16 cellular contexts compared by ENCODE assay signal in the genomic region with DNA sequence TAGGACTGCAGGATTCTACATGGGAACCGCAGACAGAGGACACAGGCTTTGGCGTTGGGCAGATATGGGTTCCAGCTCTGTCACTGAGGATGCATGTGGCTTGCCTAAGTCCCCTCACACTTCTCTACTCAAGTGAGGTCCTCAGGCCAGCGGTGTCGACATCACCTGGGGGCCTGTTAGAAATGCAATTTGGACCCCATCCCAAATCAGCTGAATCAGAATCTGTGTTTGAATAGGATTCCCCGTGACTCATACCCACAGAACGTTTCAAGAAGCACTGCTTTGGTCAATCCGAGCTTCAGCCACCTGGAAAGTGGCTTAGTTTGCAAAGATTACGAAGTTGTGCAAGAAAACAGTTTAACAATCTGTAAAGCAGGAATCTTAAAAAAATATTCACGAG.
DNase-seq lines count a peak whose midpoint lies in the region; ATAC-seq and TF ChIP-seq lines count a peak whose summit lies in the region.
"Had no signal": no experiment of that assay in that cellular context is flagged by ENCODE, and none has a peak within 500 bp of the region (broad histone marks: within the 10 kb centered on the region; RNA-seq: fewer than 3 reads in every experiment).

No MANE protein-coding gene starts in this region.

- H3K4ac ChIP-seq in IMR-90 (ENCODE audit: low read depth, low read length): no peak overlapping the region

- H2BK20ac ChIP-seq in IMR-90 (ENCODE audit: low read depth, low read length): no peak overlapping the region

- H3K9me3 ChIP-seq in IMR-90 (ENCODE audit: control insufficient read depth, insufficient read depth, low read length) (no peaks in the 10 kb centered on the region), psoas muscle (no peaks in the 10 kb centered on the region)
- H3K9me3 ChIP-seq: transverse colon had no signal

- H3K4me2 ChIP-seq in IMR-90 (ENCODE audit: low read depth, low read length): no peak overlapping the region
- H3K4me2 ChIP-seq: BLaER1 had no signal

- H2BK5ac ChIP-seq in IMR-90 (ENCODE audit: low read depth, low read length, poor library complexity, severe bottlenecking): no peak overlapping the region

- no peak overlapping the region for H3K56ac ChIP-seq in IMR-90 (ENCODE audit: extremely low read depth, insufficient read depth, low read length)

- no peak overlapping the region for H2AK9ac ChIP-seq in IMR-90 (replicated peaks; ENCODE audit: low read depth, low read length, poor library complexity)

- no peak overlapping the region for H3K4me3 Mint-ChIP-seq in brain
- H3K4me3 Mint-ChIP-seq: activated CD4-positive, alpha-beta memory T cell treated with anti-CD3 and anti-CD28 coated beads for 36 hours; activated naive CD8-positive, alpha-beta T cell treated with anti-CD3 and anti-CD28 coated beads, Interleukin-2, amount 10 ng/mL, durations not matched to agents 7 days and 5 days; effector memory CD8-positive, alpha-beta T cell had no signal

- H3K9me3 Mint-ChIP-seq in brain: peaks cover 9 to 12% (median 11%) of the 10 kb centered on the region in 5 experiments
- H3K9me3 Mint-ChIP-seq: activated naive CD8-positive, alpha-beta T cell treated with anti-CD3 and anti-CD28 coated beads, Interleukin-2, amount 10 ng/mL, durations not matched to agents 7 days and 5 days; effector memory CD8-positive, alpha-beta T cell had no signal

- no peak overlapping the region for H4K8ac ChIP-seq in IMR-90 (ENCODE audit: low read depth in 2 of 2, low read length in 2 of 2)

- H3K79me1 ChIP-seq in IMR-90 (ENCODE audit: low read depth in 1 of 2, low read length in 2 of 2): no peaks in the 10 kb centered on the region

- H3K36me3 Mint-ChIP-seq in brain: no peaks in the 10 kb centered on the region
- H3K36me3 Mint-ChIP-seq: activated CD4-positive, alpha-beta memory T cell treated with anti-CD3 and anti-CD28 coated beads for 36 hours; activated naive CD8-positive, alpha-beta T cell treated with anti-CD3 and anti-CD28 coated beads, Interleukin-2, amount 10 ng/mL, durations not matched to agents 7 days and 5 days had no signal

- DNase-seq in AG08395 (ENCODE audit: low spot score) (peak; percentile 47), IMR-90 (peak; percentile 80), kidney glomerular epithelial cell (lab: John Stamatoyannopoulos, UW) (peak; percentile 79), NCI-H345 (lab: John Stamatoyannopoulos, UW) (no peak), NCI-H446 treated with DMSO at 0.1 percent for 48 hours (lab: John Stamatoyannopoulos, UW) (no peak), psoas muscle (no peak)
- DNase-seq: activated CD4-positive, alpha-beta memory T cell treated with anti-CD3 and anti-CD28 coated beads for 36 hours; effector memory CD8-positive, alpha-beta T cell; GDM1; NCI-H1436 treated with DMSO at 0.1 percent for 48 hours; NK-92 treated with Interleukin-12 subunit alpha and Interleukin-12 subunit beta, amount 100 ng/mL, for 24 hours; transverse colon had no signal

- peaks cover 19% of the 10 kb centered on the region for H3K27me3 Mint-ChIP-seq in brain

- H4K91ac ChIP-seq in IMR-90 (ENCODE audit: insufficient read depth, low read depth, low read length): no peak overlapping the region

- no peak overlapping the region for H4K5ac ChIP-seq in IMR-90 (ENCODE audit: low read depth, low read length)

- TF ChIP-seq CTCF in IMR-90 (conservative IDR thresholded peaks at IDR 0.05; ENCODE audit: low read depth, low read length) (no peak), brain (conservative IDR thresholded peaks at IDR 0.05) (no peak), psoas muscle (IDR thresholded peaks at IDR 0.05) (no peak)

- ATAC-seq in IMR-90 (ENCODE audit: low read depth) (peak; percentile 48), HG02623 (IDR thresholded peaks at IDR 0.05; ENCODE audit: unreplicated experiment) (no peak), psoas muscle (no peak)
- ATAC-seq: effector memory CD8-positive, alpha-beta T cell had no signal

- H2AK5ac ChIP-seq in IMR-90 (ENCODE audit: low read depth, low read length): no peak overlapping the region

- no peaks in the 10 kb centered on the region for H4K20me1 ChIP-seq in IMR-90 (ENCODE audit: insufficient read depth, low read length)
- H4K20me1 ChIP-seq: BLaER1 had no signal

- peaks cover 9% of the 10 kb centered on the region for H3K4me1 Mint-ChIP-seq in brain
- H3K4me1 Mint-ChIP-seq: activated naive CD8-positive, alpha-beta T cell treated with anti-CD3 and anti-CD28 coated beads, Interleukin-2, amount 10 ng/mL, durations not matched to agents 7 days and 5 days had no signal

- H3K36me3 ChIP-seq in IMR-90 (ENCODE audit: control insufficient read depth, insufficient read depth, low read length): no peaks in the 10 kb centered on the region
- no peaks in the 10 kb centered on the region for H3K36me3 ChIP-seq in psoas muscle (ENCODE audit: insufficient read depth in 1 of 2, low read depth in 1 of 2)
- H3K36me3 ChIP-seq: BLaER1, transverse colon had no signal

- no TSS peak for BruUV-seq in IMR-90 (replicated peaks; lab: Mats Ljungman, UMichigan)

- no peak overlapping the region for H2BK15ac ChIP-seq in IMR-90 (ENCODE audit: low read depth, low read length)

- no peak overlapping the region for H3K4me3 ChIP-seq in IMR-90 (ENCODE audit: insufficient read depth, low read depth, low read length)
- H3K4me3 ChIP-seq in psoas muscle: no peak overlapping the region
- H3K4me3 ChIP-seq: BLaER1, transverse colon had no signal

- H2BK120ac ChIP-seq in IMR-90 (ENCODE audit: low read depth, low read length): no peak overlapping the region

- no peaks in the 10 kb centered on the region for H3K9me1 ChIP-seq in IMR-90 (ENCODE audit: insufficient read depth, low read length)

- H3K27me3 ChIP-seq in IMR-90 (ENCODE audit: control insufficient read depth, insufficient read depth, low read length): peaks cover 51% of the 10 kb centered on the region
- H3K27me3 ChIP-seq in psoas muscle (ENCODE audit: insufficient read depth in 3 of 3, low read length in 2 of 3): peaks cover 0 to 40% (median 0%) of the 10 kb centered on the region in 3 donors
- H3K27me3 ChIP-seq: BLaER1 had no signal

- no peak overlapping the region for H3K9ac ChIP-seq in IMR-90 (ENCODE audit: low read depth, low read length)
- H3K9ac ChIP-seq: BLaER1 had no signal

- intact Hi-C loops in IMR-90 (cut with micrococcal nuclease) (no loop called here), psoas muscle (cut with DNase I) (no loop called here)

- H3K23ac ChIP-seq in IMR-90 (ENCODE audit: low read depth, low read length): no peak overlapping the region

- POLR2A ChIA-PET in IMR-90 (lab: Charles Lee; ENCODE audit: unreplicated experiment): no interaction called here

- H3K27ac ChIP-seq in IMR-90 (ENCODE audit: insufficient read depth, low read length) (no peak overlapping the region), psoas muscle (no peak overlapping the region)
- H3K27ac ChIP-seq: BLaER1, transverse colon had no signal

- no peak overlapping the region for H3K18ac ChIP-seq in IMR-90 (ENCODE audit: low read depth, low read length)

- 49% methylated on average over 4 of the region's 9 CpGs; no CpG with 5 or more reads in 1 of the 2 experiments for WGBS in IMR-90 (ENCODE audit: extremely low coverage in 2 of 2, insufficient read length in 1 of 2), 2 experiments
- 55 to 70% (median 64%) methylated on average over 9 of the region's 9 CpGs for WGBS in psoas muscle, 3 donors

- dilution Hi-C loops in IMR-90 (cut with HindIII; ENCODE audit: low sequenced_read_pairs, unreplicated experiment): no loop called here

- H3K27ac Mint-ChIP-seq in brain: peak overlapping the region in 3 of 5 experiments; percentile 28 to 87 (median 59)
- H3K27ac Mint-ChIP-seq: activated CD4-positive, alpha-beta memory T cell treated with anti-CD3 and anti-CD28 coated beads for 36 hours; activated naive CD8-positive, alpha-beta T cell treated with anti-CD3 and anti-CD28 coated beads, Interleukin-2, amount 10 ng/mL, durations not matched to agents 7 days and 5 days; effector memory CD8-positive, alpha-beta T cell had no signal

- no peak for TF ChIP-seq POLR2A in IMR-90 (IDR thresholded peaks at IDR 0.05; ENCODE audit: low read depth, low read length)

- CTCF ChIA-PET in IMR-90 (lab: Yijun Ruan, JAX): no interaction called here

- H3K14ac ChIP-seq in IMR-90 (replicated peaks; ENCODE audit: low read depth, low read length): no peak overlapping the region

- H2AFZ ChIP-seq in IMR-90 (replicated peaks; ENCODE audit: low read length, poor library complexity): peak overlapping the region; percentile 21

- no peak for TF ChIP-seq RAD21 in IMR-90 (IDR thresholded peaks at IDR 0.05; ENCODE audit: low read length)

- in situ Hi-C loops in IMR-90 (cut with MboI; ENCODE audit: low sequenced_read_pairs): no loop called here

- H3K4me1 ChIP-seq in IMR-90 (ENCODE audit: control insufficient read depth, insufficient read depth, low read length) (0 out of 2 replicates have a peak, but pooled peaks cover 3% of the 10 kb centered on the region), psoas muscle (no peaks in the 10 kb centered on the region)
- H3K4me1 ChIP-seq: transverse colon had no signal

TF ChIP-seq in IMR-90, 13 proteins besides CTCF, POLR2A, EP300 and RAD21:
- TF ChIP-seq MAFK (IDR thresholded peaks at IDR 0.05; ENCODE audit: low read depth, low read length) (no peak), RFX5 (IDR thresholded peaks at IDR 0.05; ENCODE audit: low read depth, low read length) (no peak), FOS (IDR thresholded peaks at IDR 0.05; ENCODE audit: low read depth, low read length) (peak; percentile 9; the same call in 1 of the 2 replicates), SMC3 (IDR thresholded peaks at IDR 0.05; ENCODE audit: low read depth, low read length) (no peak), BHLHE40 (IDR thresholded peaks at IDR 0.05; ENCODE audit: low read depth, low read length) (no peak), CEBPB (IDR thresholded peaks at IDR 0.05; ENCODE audit: low read depth, low read length) (peak; percentile 67; the same call in 1 of the 2 replicates)
- TF ChIP-seq, protein P1, sequence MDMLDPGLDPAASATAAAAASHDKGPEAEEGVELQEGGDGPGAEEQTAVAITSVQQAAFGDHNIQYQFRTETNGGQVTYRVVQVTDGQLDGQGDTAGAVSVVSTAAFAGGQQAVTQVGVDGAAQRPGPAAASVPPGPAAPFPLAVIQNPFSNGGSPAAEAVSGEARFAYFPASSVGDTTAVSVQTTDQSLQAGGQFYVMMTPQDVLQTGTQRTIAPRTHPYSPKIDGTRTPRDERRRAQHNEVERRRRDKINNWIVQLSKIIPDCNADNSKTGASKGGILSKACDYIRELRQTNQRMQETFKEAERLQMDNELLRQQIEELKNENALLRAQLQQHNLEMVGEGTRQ (IDR thresholded peaks at IDR 0.05; ENCODE audit: low read depth, low read length): no peak

Comparison
In these comparisons a context has a peak if more than half of its experiments do, and no peak if none do; other contexts are left out.
1. DNase-seq: peak in AG08395 (single experiment), IMR-90 (single experiment) and kidney glomerular epithelial cell (single experiment); none in NCI-H345 (single experiment), NCI-H446 treated with DMSO at 0.1 percent for 48 hours (single experiment) and psoas muscle (0 of 2).